ENCODE assay signal across 8 cellular contexts in genomic region chr17:35731239-35731931, GRCh38. TPM values are rescaled to one million over a fixed set of nuclear protein-coding genes. Genes with fewer than 3 reads are reported as not detected.
DNase-seq lines count a peak whose midpoint lies in the region; ATAC-seq and TF ChIP-seq lines count a peak whose summit lies in the region.

A gene with protein sequence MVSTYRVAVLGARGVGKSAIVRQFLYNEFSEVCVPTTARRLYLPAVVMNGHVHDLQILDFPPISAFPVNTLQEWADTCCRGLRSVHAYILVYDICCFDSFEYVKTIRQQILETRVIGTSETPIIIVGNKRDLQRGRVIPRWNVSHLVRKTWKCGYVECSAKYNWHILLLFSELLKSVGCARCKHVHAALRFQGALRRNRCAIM (plus strand): TSS chr17:35731639. CDS start chr17:35735185, 3,546 bp downstream.

- no peaks in the 10 kb centered on the region for H3K27me3 ChIP-seq in Loucy (ENCODE audit: insufficient read depth, low read length, poor library complexity, severe bottlenecking)

- H3K27ac ChIP-seq in mesodermal cell (ENCODE audit: low read depth, low read length, severe bottlenecking), result peak within 1 kb of the TSS; percentile 49

- peak within 1 kb of the TSS; percentile 44; the same call in 1 of the 2 replicates for H2AFZ ChIP-seq in Loucy (ENCODE audit: low read length)

- H3K9me3 ChIP-seq in Loucy (ENCODE audit: insufficient read depth, low read depth, low read length), result no peaks in the 10 kb centered on the region
- H3K9me3 ChIP-seq in mesodermal cell (ENCODE audit: control insufficient read depth, low read length), result no peaks in the 10 kb centered on the region

- no peaks in the 10 kb centered on the region for H3K9me2 ChIP-seq in Loucy (replicated peaks; ENCODE audit: low read depth, low read length)

- DNase-seq in COR-L47 (lab: John Stamatoyannopoulos, UW), result peak; percentile 43
- DNase-seq in activated T-cell treated with anti-CD3 and anti-CD28 coated beads for 1 hour (ENCODE audit: low read depth), result peak; percentile 30
- peak; percentile 39 for DNase-seq in epithelial cell of esophagus (ENCODE audit: low read depth)
- DNase-seq in stimulated activated CD8-positive, alpha-beta memory T cell treated with anti-CD3 and anti-CD28 coated beads, Interleukin-4, amount 100 ng/mL, for 48 hours, result peak; percentile 70

- H3K4me3 ChIP-seq in Loucy (ENCODE audit: low read length, poor library complexity, severe bottlenecking), result peak within 1 kb of the TSS; percentile 67
- H3K4me3 ChIP-seq in epithelial cell of esophagus (ENCODE audit: low read length), result peak within 1 kb of the TSS; percentile 34
- peak within 1 kb of the TSS; percentile 62 for H3K4me3 ChIP-seq in mesodermal cell (ENCODE audit: extremely low read depth, insufficient read depth, low read length, poor library complexity, severe bottlenecking)

- 4 to 6% methylated on average over 19 to 20 of the region's 46 CpGs for WGBS in mesodermal cell (ENCODE audit: insufficient coverage in 2 of 2), 2 experiments

- TF ChIP-seq CTCF in Loucy (conservative IDR thresholded peaks at IDR 0.05; ENCODE audit: low read length) (no peak), epithelial cell of esophagus (IDR thresholded peaks at IDR 0.05; ENCODE audit: insufficient read depth, low read depth, low read length, missing control alignments) (no peak)

- H3K79me2 ChIP-seq in Loucy (ENCODE audit: insufficient read depth, low read length), result no peaks in the 10 kb centered on the region

- H3K4me1 ChIP-seq in Loucy (ENCODE audit: insufficient read depth, low read length, poor library complexity, severe bottlenecking), result no peaks in the 10 kb centered on the region
- peaks cover 15% of the 10 kb centered on the region for H3K4me1 ChIP-seq in mesodermal cell (ENCODE audit: control insufficient read depth, insufficient read depth, low read length, poor library complexity, severe bottlenecking)

- H3K36me3 ChIP-seq in Loucy (ENCODE audit: insufficient read depth, low read length), result no peaks in the 10 kb centered on the region; the same call in 1 of the 2 replicates
- peaks cover 23% of the 10 kb centered on the region for H3K36me3 ChIP-seq in mesodermal cell (ENCODE audit: control insufficient read depth, insufficient read depth, low read length)

- peak within 1 kb of the TSS; percentile 73 for H3K4me2 ChIP-seq in Loucy (ENCODE audit: low read depth, low read length, poor library complexity, severe bottlenecking)

- ATAC-seq in GM21529 (IDR thresholded peaks at IDR 0.05; ENCODE audit: unreplicated experiment) (no peak), GM21576 (IDR thresholded peaks at IDR 0.05; ENCODE audit: unreplicated experiment) (no peak)

- no peaks in the 10 kb centered on the region for H3F3A ChIP-seq in Loucy (ENCODE audit: low read depth)

- H4K20me1 ChIP-seq in Loucy (ENCODE audit: insufficient read depth, low read length, poor library complexity, severe bottlenecking), result no peaks in the 10 kb centered on the region

- peak within 1 kb of the TSS; percentile 19 for H3K9ac ChIP-seq in Loucy (ENCODE audit: low read depth, low read length, poor library complexity, severe bottlenecking)

RNA-seq across cellular contexts. Expression of the gene that starts here (rescaled TPM):
- 56.3 TPM for polyA plus RNA-seq in mesodermal cell (2013, experiment 1 of 2)
- polyA plus RNA-seq in mesodermal cell (2013, experiment 2 of 2), result 53.3 TPM
